ENCODE assay signal across 9 cellular contexts in genomic region chr17:4711671-4712111, GRCh38. TPM values are rescaled to one million over a fixed set of nuclear protein-coding genes. Genes with fewer than 3 reads are reported as not detected.
DNase-seq lines count a peak whose midpoint lies in the region; ATAC-seq, FAIRE-seq and TF ChIP-seq lines count a peak whose summit lies in the region.
"Had no signal": no experiment of that assay in that cellular context is flagged by ENCODE, and none has a peak within 500 bp of the region (broad histone marks: within the 10 kb centered on the region; RNA-seq: fewer than 3 reads in every experiment).

No MANE protein-coding gene starts in this region.

- intact Hi-C loops in dendritic cell treated with granulocyte-macrophage colony-stimulating factor and Interleukin-4, amounts not matched to agents 40 ng/mL and 50 ng/mL, for 4 days (cut with micrococcal nuclease): loop anchor here (2.0 kb wide), 2 partner anchors 57 to 85 kb away; partner anchors contain the start of gene PSMB6

- peaks cover 51% of the 10 kb centered on the region for H3K4me1 ChIP-seq in CD8-positive, alpha-beta memory T cell (ENCODE audit: insufficient read depth, low read length)

- TF ChIP-seq RAD21 in neural cell (conservative IDR thresholded peaks at IDR 0.05): no peak

- H3K4me3 Mint-ChIP-seq in CD8-positive, alpha-beta memory T cell: peak overlapping the region; percentile 78 to 99 (median 98)
- peak overlapping the region; percentile 86 for H3K4me3 Mint-ChIP-seq in dendritic cell treated with granulocyte-macrophage colony-stimulating factor and Interleukin-4, amounts not matched to agents 40 ng/mL and 50 ng/mL, for 4 days

- no peaks in the 10 kb centered on the region for H3K9me3 ChIP-seq in CD8-positive, alpha-beta memory T cell (ENCODE audit: low read length)
- no peaks in the 10 kb centered on the region for H3K9me3 ChIP-seq in neural cell (ENCODE audit: low read length)

- peak overlapping the region; percentile 91 for H3K9ac ChIP-seq in neural cell (ENCODE audit: low read length)

- no peak for FAIRE-seq in HTR-8/SVneo (lab: Jason Lieb, UNC)

- peak overlapping the region; percentile 77 for H3K27ac ChIP-seq in CD8-positive, alpha-beta memory T cell (ENCODE audit: low read depth, low read length)
- H3K27ac ChIP-seq in neural cell (ENCODE audit: low read length): no peak overlapping the region

- no peak for DNase-seq in CD8-positive, alpha-beta memory T cell
- peak; percentile 26 for DNase-seq in NCI-H69 (lab: John Stamatoyannopoulos, UW)
- DNase-seq in HTR-8/SVneo (ENCODE audit: insufficient read length, low spot score): no peak
- no peak for DNase-seq in NCI-H2171 (lab: John Stamatoyannopoulos, UW)

- H3K4me2 ChIP-seq in neural cell (ENCODE audit: low read length): peak overlapping the region; percentile 94

- no peaks in the 10 kb centered on the region for H3F3A ChIP-seq in neural cell (ENCODE audit: insufficient read depth, low read length, poor library complexity, severe bottlenecking)

- no peaks in the 10 kb centered on the region for H3K27me3 ChIP-seq in CD8-positive, alpha-beta memory T cell (ENCODE audit: insufficient read depth, low read length, poor library complexity, severe bottlenecking)
- H3K27me3 ChIP-seq in neural cell (ENCODE audit: insufficient read depth, low read depth, low read length): no peaks in the 10 kb centered on the region

- peaks cover 10% of the 10 kb centered on the region for H3K79me2 ChIP-seq in neural cell (replicated peaks; ENCODE audit: insufficient read depth, low read length)

- peak overlapping the region; percentile 86 for H3K4me3 ChIP-seq in CD8-positive, alpha-beta memory T cell (ENCODE audit: low read length)
- H3K4me3 ChIP-seq in neural cell (ENCODE audit: low read length): peak overlapping the region; percentile 94

- H3K27ac Mint-ChIP-seq in CD8-positive, alpha-beta memory T cell: peak overlapping the region; percentile 68 to 98 (median 94)
- peak overlapping the region; percentile 95 for H3K27ac Mint-ChIP-seq in dendritic cell treated with granulocyte-macrophage colony-stimulating factor and Interleukin-4, amounts not matched to agents 40 ng/mL and 50 ng/mL, for 4 days

- TF ChIP-seq EP300 in neural cell (conservative IDR thresholded peaks at IDR 0.05; ENCODE audit: poor library complexity, severe bottlenecking): no peak

- TF ChIP-seq CTCF in neural cell (IDR thresholded peaks at IDR 0.05; ENCODE audit: poor library complexity, severe bottlenecking): no peak

- ATAC-seq in HG03097 (IDR thresholded peaks at IDR 0.05; ENCODE audit: low FRiP score, unreplicated experiment) (no peak), GM21367 (IDR thresholded peaks at IDR 0.05; ENCODE audit: unreplicated experiment) (no peak)

- POLR2A ChIA-PET in CD8-positive, alpha-beta memory T cell (lab: Charles Lee): interaction anchor here (0.6 to 2.8 kb wide), 4 partner anchors 20 to 318 kb away, joined by 3 to 24 read pairs (median 10); partner anchors contain the start of genes GLTPD2 and MED11

- H3K27me3 Mint-ChIP-seq in CD8-positive, alpha-beta memory T cell: peaks cover 0 to 2% of the 10 kb centered on the region in 2 donors
- H3K27me3 Mint-ChIP-seq in dendritic cell treated with granulocyte-macrophage colony-stimulating factor and Interleukin-4, amounts not matched to agents 40 ng/mL and 50 ng/mL, for 4 days: no peaks in the 10 kb centered on the region

- H3K4me1 Mint-ChIP-seq in CD8-positive, alpha-beta memory T cell: peaks cover 47 to 62% (median 53%) of the 10 kb centered on the region in 3 donors
- H3K4me1 Mint-ChIP-seq in dendritic cell treated with granulocyte-macrophage colony-stimulating factor and Interleukin-4, amounts not matched to agents 40 ng/mL and 50 ng/mL, for 4 days (ENCODE audit: low read depth): peaks cover 53% of the 10 kb centered on the region

- CTCF ChIA-PET in CD8-positive, alpha-beta memory T cell (lab: Charles Lee): interaction anchor here (1.2 to 5.2 kb wide), 4 partner anchors 20 to 188 kb away, joined by 3 to 52 read pairs (median 8); partner anchors contain the start of genes C17orf107, GLTPD2 and MED11

- H3K36me3 Mint-ChIP-seq in CD8-positive, alpha-beta memory T cell: peaks cover 2 to 32% (median 4%) of the 10 kb centered on the region in 3 donors
- peaks cover 64% of the 10 kb centered on the region for H3K36me3 Mint-ChIP-seq in dendritic cell treated with granulocyte-macrophage colony-stimulating factor and Interleukin-4, amounts not matched to agents 40 ng/mL and 50 ng/mL, for 4 days (ENCODE audit: low read depth)

- H3K9me3 Mint-ChIP-seq in CD8-positive, alpha-beta memory T cell: no peaks in the 10 kb centered on the region
- H3K9me3 Mint-ChIP-seq in dendritic cell treated with granulocyte-macrophage colony-stimulating factor and Interleukin-4, amounts not matched to agents 40 ng/mL and 50 ng/mL, for 4 days: no peaks in the 10 kb centered on the region

- no peak overlapping the region for H2AFZ ChIP-seq in neural cell (ENCODE audit: low read depth, low read length)

- H3K9me2 ChIP-seq in neural cell (ENCODE audit: insufficient read depth, low read length): no peaks in the 10 kb centered on the region

- H4K20me1 ChIP-seq in neural cell (ENCODE audit: insufficient read depth): no peaks in the 10 kb centered on the region

- peaks cover 5% of the 10 kb centered on the region for H3K36me3 ChIP-seq in CD8-positive, alpha-beta memory T cell (ENCODE audit: insufficient read depth, low read length)
- no peaks in the 10 kb centered on the region for H3K36me3 ChIP-seq in neural cell (ENCODE audit: insufficient read depth, low read length)

TF ChIP-seq in neural cell, 6 proteins besides CTCF, POLR2A, EP300 and RAD21:
- TF ChIP-seq REST (IDR thresholded peaks at IDR 0.05; ENCODE audit: borderline replicate concordance) (no peak), MXI1 (conservative IDR thresholded peaks at IDR 0.05; ENCODE audit: poor library complexity, severe bottlenecking) (no peak), POLR2AphosphoS5 (IDR thresholded peaks at IDR 0.05) (no peak), EZH2 (IDR thresholded peaks at IDR 0.05; ENCODE audit: borderline replicate concordance, insufficient read depth, low read length, poor library complexity, severe bottlenecking) (no peak), SMC3 (conservative IDR thresholded peaks at IDR 0.05; ENCODE audit: poor library complexity) (no peak), TAF1 (IDR thresholded peaks at IDR 0.05; ENCODE audit: low read depth) (no peak)

RNA-seq across cellular contexts. Expression of gene ARRB2, which starts 1.3 kb away (rescaled TPM):
- 100 to 1,000 TPM; 170 to 172 TPM for total RNA-seq in CD8-positive, alpha-beta memory T cell
- 69.4 TPM for polyA plus RNA-seq in CD8-positive, alpha-beta memory T cell
- polyA plus RNA-seq in neural cell: 28.3 and 34.1 TPM in 2 replicates
- 19.7 and 24.7 TPM in 2 replicates for polyA minus RNA-seq in neural cell

RNA-seq across cellular contexts. Expression of gene PELP1, which starts 7.8 kb away (rescaled TPM):
- 10 to 100 TPM; 95.6 to 99.2 TPM for total RNA-seq in CD8-positive, alpha-beta memory T cell
- 12.6 TPM for polyA plus RNA-seq in CD8-positive, alpha-beta memory T cell
- 15.9 and 24.7 TPM in 2 replicates for polyA plus RNA-seq in neural cell
- 62.6 and 63.0 TPM in 2 replicates for polyA minus RNA-seq in neural cell

RNA-seq across cellular contexts. Expression of gene MED11, which starts 19.5 kb away (rescaled TPM):
- 10 to 100 TPM; 23.4 to 26.7 TPM for total RNA-seq in CD8-positive, alpha-beta memory T cell
- 58.9 TPM for polyA plus RNA-seq in CD8-positive, alpha-beta memory T cell
- polyA plus RNA-seq in neural cell: 17.2 and 20.5 TPM in 2 replicates
- 9.4 and 12.9 TPM in 2 replicates for polyA minus RNA-seq in neural cell

RNA-seq across cellular contexts. Expression of gene ZMYND15, which starts 27.9 kb away (rescaled TPM):
- under 1 TPM in 1 of 2 experiments, not detected in 1; 0.09 TPM for total RNA-seq in CD8-positive, alpha-beta memory T cell
- polyA plus RNA-seq in CD8-positive, alpha-beta memory T cell: not detected
- polyA plus RNA-seq in neural cell: not detected in 2 replicates
- not detected in 2 replicates for polyA minus RNA-seq in neural cell
- total RNA-seq: dermis microvascular lymphatic vessel endothelial cell had no signal

RNA-seq across cellular contexts. Expression of gene CXCL16, which starts 28.0 kb away (rescaled TPM):
- total RNA-seq in CD8-positive, alpha-beta memory T cell: 1 to 10 TPM; 2.4 to 2.8 TPM
- polyA plus RNA-seq in CD8-positive, alpha-beta memory T cell: 3.0 TPM
- not detected in 2 replicates for polyA plus RNA-seq in neural cell
- polyA minus RNA-seq in neural cell: not detected in 2 replicates
